ENCODE assay signal across 4 cellular contexts in genomic region chr11:116190861-116191260, GRCh38.
"Had no signal": no experiment of that assay in that cellular context is flagged by ENCODE, and none has a peak within 500 bp of the region (broad histone marks: within the 10 kb centered on the region; RNA-seq: fewer than 3 reads in every experiment).

No MANE protein-coding gene starts in this region.

- ATAC-seq: GM23338 had no signal

- H2AFZ ChIP-seq: GM23338 had no signal

- DNase-seq: H9, HCEC 1CT, IMR-90 had no signal

- H3K4me3 Mint-ChIP-seq: GM23338, H9 had no signal

- H3K9me3 Mint-ChIP-seq: GM23338, H9 had no signal

- H3K27ac Mint-ChIP-seq: GM23338, H9 had no signal

- H3K4me2 ChIP-seq: GM23338 had no signal

- H3K4me3 ChIP-seq: GM23338 had no signal
